In genomic region chr11:43921561-43922294, GRCh38 we compare ENCODE assay signal across 10 cellular contexts. TPM values are rescaled to one million over a fixed set of nuclear protein-coding genes. Genes with fewer than 3 reads are reported as not detected.
DNase-seq lines count a peak whose midpoint lies in the region; ATAC-seq, FAIRE-seq and TF ChIP-seq lines count a peak whose summit lies in the region.
"Had no signal": no experiment of that assay in that cellular context is flagged by ENCODE, and none has a peak within 500 bp of the region (broad histone marks: within the 10 kb centered on the region; RNA-seq: fewer than 3 reads in every experiment).

No MANE protein-coding gene starts in this region.

- no peaks in the 10 kb centered on the region for H3K9me2 ChIP-seq in MM.1S (replicated peaks; ENCODE audit: insufficient read depth, low read length)

- no peak for TF ChIP-seq EP300 in gastroesophageal sphincter (IDR thresholded peaks at IDR 0.05)

- no peak for ATAC-seq in T-helper 17 cell
- ATAC-seq in gastroesophageal sphincter: no peak

- H3K36me3 Mint-ChIP-seq in T-helper 17 cell (ENCODE audit: low read depth): peaks cover 5% of the 10 kb centered on the region
- H3K36me3 Mint-ChIP-seq in Caco-2 (ENCODE audit: insufficient read depth, unreplicated experiment): peaks cover 21% of the 10 kb centered on the region

- peak; percentile 87 for DNase-seq in MM.1S
- no peak for DNase-seq in T-helper 17 cell
- DNase-seq in substantia nigra (lab: John Stamatoyannopoulos, UW): no peak
- DNase-seq in BE2C: no peak
- no peak for DNase-seq in Caco-2
- DNase-seq in erythroblast (lab: John Stamatoyannopoulos, UW): no peak
- no peak for DNase-seq in GM19239 (ENCODE audit: insufficient read length, low spot score)
- DNase-seq: activated CD4-positive, alpha-beta T cell treated with anti-CD3 and anti-CD28 coated beads for 1 hour; NCI-H2081 had no signal

- H3K27ac Mint-ChIP-seq in T-helper 17 cell: peak overlapping the region; percentile 59
- H3K27ac Mint-ChIP-seq in Caco-2 (ENCODE audit: unreplicated experiment): no peak overlapping the region

- H3K79me2 ChIP-seq in MM.1S (ENCODE audit: low read length): peaks cover 2% of the 10 kb centered on the region; the same call in 1 of the 2 replicates

- H3F3A ChIP-seq in MM.1S (ENCODE audit: insufficient read depth, low read length): peaks cover 35% of the 10 kb centered on the region

- WGBS in gastroesophageal sphincter (ENCODE audit: low coverage in 1 of 2), 2 donors: 62 to 66% methylated on average over 6 of the region's 8 CpGs

- peak overlapping the region; percentile 52 for H2AFZ ChIP-seq in MM.1S (ENCODE audit: low read length)

- H3K27me3 Mint-ChIP-seq in T-helper 17 cell (no peaks in the 10 kb centered on the region), Caco-2 (ENCODE audit: insufficient read depth, unreplicated experiment) (no peaks in the 10 kb centered on the region)

- FAIRE-seq in GM19239 (lab: Jason Lieb, UNC): no peak

- peaks cover 3% of the 10 kb centered on the region for H3K4me1 Mint-ChIP-seq in T-helper 17 cell
- peaks cover 6% of the 10 kb centered on the region for H3K4me1 Mint-ChIP-seq in Caco-2 (ENCODE audit: low read depth, unreplicated experiment)

- no peaks in the 10 kb centered on the region for H3K27me3 ChIP-seq in MM.1S (replicated peaks; ENCODE audit: insufficient read depth, low read length)
- no peaks in the 10 kb centered on the region for H3K27me3 ChIP-seq in gastroesophageal sphincter
- H3K27me3 ChIP-seq in BE2C: no peaks in the 10 kb centered on the region
- H3K27me3 ChIP-seq in Caco-2 (replicated peaks; ENCODE audit: control insufficient read depth, insufficient read depth, low read length): no peaks in the 10 kb centered on the region

- TF ChIP-seq CTCF in MM.1S (IDR thresholded peaks at IDR 0.05; ENCODE audit: low read length): no peak
- TF ChIP-seq CTCF in gastroesophageal sphincter (IDR thresholded peaks at IDR 0.05): no peak
- no peak for TF ChIP-seq CTCF in BE2C (IDR thresholded peaks at IDR 0.05; ENCODE audit: low read depth, low read length)
- no peak for TF ChIP-seq CTCF in Caco-2 (IDR thresholded peaks at IDR 0.05; ENCODE audit: insufficient read depth in 1 of 2, low read depth in 1 of 2, low read length in 1 of 2, severe bottlenecking in 1 of 2, unreplicated experiment in 1 of 2)

- H3K36me3 ChIP-seq in MM.1S (replicated peaks; ENCODE audit: insufficient read depth, low read length) (no peaks in the 10 kb centered on the region; the same call in 1 of the 2 replicates), gastroesophageal sphincter (peaks cover 0 to 39% of the 10 kb centered on the region in 2 donors), BE2C (peaks cover 8% of the 10 kb centered on the region), Caco-2 (ENCODE audit: control insufficient read depth, insufficient read depth, low read length) (peaks cover 2% of the 10 kb centered on the region; the same call in 1 of the 2 replicates)

- peak overlapping the region; percentile 62 for H3K9ac ChIP-seq in MM.1S (ENCODE audit: low read length)

- H3K9me3 ChIP-seq in MM.1S (replicated peaks; ENCODE audit: insufficient read depth, low read length): no peaks in the 10 kb centered on the region
- no peaks in the 10 kb centered on the region for H3K9me3 ChIP-seq in T-helper 17 cell (ENCODE audit: control insufficient read depth, low read length, poor library complexity, severe bottlenecking)
- H3K9me3 ChIP-seq in gastroesophageal sphincter: no peaks in the 10 kb centered on the region
- H3K9me3 ChIP-seq in BE2C: no peaks in the 10 kb centered on the region
- no peaks in the 10 kb centered on the region for H3K9me3 ChIP-seq in Caco-2

- CTCF ChIA-PET in Caco-2 (lab: Charles Lee): no interaction called here

- H3K4me3 ChIP-seq in MM.1S (ENCODE audit: low read length) (peak overlapping the region; percentile 70), gastroesophageal sphincter (no peak overlapping the region), BE2C (ENCODE audit: low read depth, low read length) (no peak overlapping the region), Caco-2 (ENCODE audit: low read depth, low read length) (no peak overlapping the region)

- no TSS peak for BruUV-seq in Caco-2 (replicated peaks; lab: Mats Ljungman, UMichigan)

- peak overlapping the region; percentile 95 for H3K4me2 ChIP-seq in MM.1S (ENCODE audit: low read depth, low read length)

- no peaks in the 10 kb centered on the region for H3K9me3 Mint-ChIP-seq in Caco-2 (ENCODE audit: unreplicated experiment)

- TF ChIP-seq POLR2A in gastroesophageal sphincter (IDR thresholded peaks at IDR 0.05) (no peak), erythroblast (IDR thresholded peaks at IDR 0.05; ENCODE audit: low read length) (no peak)

- POLR2A ChIA-PET in Caco-2 (lab: Charles Lee): interaction anchor here (0.5 kb wide), 1 partner anchor 37 kb away, joined by 6 read pairs; no protein-coding TSS in a partner anchor

- H3K4me3 Mint-ChIP-seq in T-helper 17 cell (peak overlapping the region; percentile 31), Caco-2 (ENCODE audit: unreplicated experiment) (no peak overlapping the region)

- H4K20me1 ChIP-seq in MM.1S (ENCODE audit: insufficient read depth, low read length): no peaks in the 10 kb centered on the region

- peaks cover 49% of the 10 kb centered on the region for H3K4me1 ChIP-seq in MM.1S (ENCODE audit: low read length)
- H3K4me1 ChIP-seq in gastroesophageal sphincter: peaks cover 12 to 97% (median 53%) of the 10 kb centered on the region in 3 donors
- peaks cover 60% of the 10 kb centered on the region for H3K4me1 ChIP-seq in BE2C
- H3K4me1 ChIP-seq in Caco-2: peaks cover 19% of the 10 kb centered on the region

- intact Hi-C loops in Caco-2 (cut with micrococcal nuclease; ENCODE audit: unreplicated experiment): no loop called here

- H3K27ac ChIP-seq in MM.1S (ENCODE audit: low read length): peak overlapping the region; percentile 95
- H3K27ac ChIP-seq in gastroesophageal sphincter: peak overlapping the region; percentile 48 to 89 (median 87)
- H3K27ac ChIP-seq in substantia nigra (ENCODE audit: low read depth, low read length, poor library complexity, severe bottlenecking): peak overlapping the region; percentile 6

RNA-seq across cellular contexts. Expression of gene C11orf96, which starts 20.7 kb away (rescaled TPM):
- total RNA-seq in T-helper 17 cell: under 1 TPM in 1 of 2 donors, not detected in 1; 0.34 TPM
- 100 to 1,000 TPM in 1 of 4 donors, 10 to 100 TPM in 3; 47.0 to 723 (median 71.2) TPM for total RNA-seq in gastroesophageal sphincter
- 125 TPM for polyA plus RNA-seq in BE2C (2012; ENCODE audit: insufficient read depth, insufficient read length, low read depth)
- 0.26 TPM in 1 of 2 replicates, not detected in the other for total RNA-seq in Caco-2 (2022)

RNA-seq across cellular contexts. Expression of gene ALKBH3, which starts 41.1 kb away (rescaled TPM):
- 10 to 100 TPM; 28.8 to 31.2 TPM for total RNA-seq in T-helper 17 cell
- total RNA-seq in gastroesophageal sphincter: 10 to 100 TPM; 24.0 to 41.3 (median 37.1) TPM
- 24.4 TPM for polyA plus RNA-seq in BE2C (2012; ENCODE audit: insufficient read depth, insufficient read length, low read depth)
- 36.8 and 42.4 TPM in 2 replicates for total RNA-seq in Caco-2 (2022)

Comparison
In these comparisons a context has a peak if more than half of its experiments do, and no peak if none do; other contexts are left out.
1. H3K27ac ChIP-seq: peak in every context shown above with its lines; median percentile 95 in MM.1S; 87 in gastroesophageal sphincter; 6 in substantia nigra.
2. RNA of gene C11orf96, which starts 20.7 kb away (total RNA-seq): 47.0 to 723 TPM in gastroesophageal sphincter; 0.34 TPM in T-helper 17 cell and 0.26 TPM in Caco-2; every median in the first group is over 10 times any median in the second.